In genomic region chr14:69647642-69648041, GRCh38 we compare ENCODE assay signal across 7 cellular contexts. TPM values are rescaled to one million over a fixed set of nuclear protein-coding genes. Genes with fewer than 3 reads are reported as not detected.
DNase-seq lines count a peak whose midpoint lies in the region; ATAC-seq and TF ChIP-seq lines count a peak whose summit lies in the region.
"Not testable (repeated sequence)": the region's sequence is repeated elsewhere in the genome, so short reads cannot be mapped to it uniquely, and the experiment has no call there.

No MANE protein-coding gene starts in this region.

- CTCF ChIA-PET in HEK293 (lab: Yijun Ruan, JAX) (interaction anchor here (0.6 kb wide), 1 partner anchor 360 kb away, joined by 5 read pairs; no protein-coding TSS in a partner anchor), T-cell (lab: Charles Lee) (interaction anchor here in 1 of 2 donors (0.8 kb wide), 1 partner anchor 92 kb away, joined by 3 read pairs; no protein-coding TSS in a partner anchor)

- not testable (repeated sequence) for ATAC-seq in T-cell (replicated peaks in 1 of 4); body of pancreas; gastroesophageal sphincter; lower lobe of right lung

- not testable (repeated sequence) for H3K27me3 Mint-ChIP-seq in T-cell; osteocyte (ENCODE audit: unreplicated experiment)

- intact Hi-C loops in body of pancreas (cut with DNase I); lower lobe of right lung (cut with DNase I): not testable (repeated sequence)

- TF ChIP-seq EP300 in gastroesophageal sphincter (IDR thresholded peaks at IDR 0.05), result not testable (repeated sequence)

- H3K4me1 ChIP-seq in HEK293 (ENCODE audit: control insufficient read depth, insufficient read depth, low read length) (peaks cover 20% of the 10 kb centered on the region), body of pancreas (peaks cover 93% of the 10 kb centered on the region), gastroesophageal sphincter (peaks cover 28 to 97% (median 67%) of the 10 kb centered on the region in 3 donors), lower lobe of right lung (peaks cover 94% of the 10 kb centered on the region), subcutaneous abdominal adipose tissue (ENCODE audit: control insufficient read depth in 5 of 5, insufficient read depth in 5 of 5, low read length in 5 of 5) (peaks cover 14 to 77% (median 61%) of the 10 kb centered on the region in 5 donors)

- not testable (repeated sequence) for TF ChIP-seq POLR2A in body of pancreas (IDR thresholded peaks at IDR 0.05); gastroesophageal sphincter (IDR thresholded peaks at IDR 0.05)

- peak overlapping the region; percentile 8 to 30 for H3K27ac Mint-ChIP-seq in T-cell
- peak overlapping the region; percentile 88 for H3K27ac Mint-ChIP-seq in osteocyte (ENCODE audit: unreplicated experiment)

- H3K36me3 Mint-ChIP-seq in T-cell, result peaks cover 20% of the 10 kb centered on the region
- H3K36me3 Mint-ChIP-seq in osteocyte (ENCODE audit: unreplicated experiment), result not testable (repeated sequence)

- not testable (repeated sequence) for H3K27ac ChIP-seq in HEK293 (ENCODE audit: extremely low read depth, low read depth, low read length)
- H3K27ac ChIP-seq in body of pancreas, result peak overlapping the region in 3 of 4 donors; percentile 29 to 69 (median 55)
- peak overlapping the region in 3 of 4 donors; percentile 72 to 78 (median 75) for H3K27ac ChIP-seq in gastroesophageal sphincter
- peak overlapping the region; percentile 61 for H3K27ac ChIP-seq in lower lobe of right lung
- H3K27ac ChIP-seq in subcutaneous abdominal adipose tissue (ENCODE audit: low read depth, low read length), result peak overlapping the region; percentile 75

- TF ChIP-seq CTCF in HEK293 (tag by site-specific recombination; IDR thresholded peaks at IDR 0.05); body of pancreas (IDR thresholded peaks at IDR 0.05); gastroesophageal sphincter (IDR thresholded peaks at IDR 0.05); lower lobe of right lung (IDR thresholded peaks at IDR 0.05); osteocyte (IDR thresholded peaks at IDR 0.05): not testable (repeated sequence)

- POLR2A ChIA-PET in HEK293 (lab: Yijun Ruan, JAX), result interaction anchor here (1.3 kb wide), 1 partner anchor 36 kb away, joined by 5 read pairs; the partner anchor contains the start of gene SUSD6
- POLR2A ChIA-PET in T-cell (lab: Charles Lee), result interaction anchor here in 1 of 2 donors (0.7 to 0.9 kb wide), 3 partner anchors 21 to 133 kb away, joined by 3 to 5 read pairs (median 5); no protein-coding TSS in a partner anchor

- not testable (repeated sequence) for H3K9ac ChIP-seq in subcutaneous abdominal adipose tissue (ENCODE audit: low read length in 5 of 5)

- DNase-seq in T-cell; body of pancreas; lower lobe of right lung; osteocyte (ENCODE audit: extremely low spot score, unreplicated experiment): not testable (repeated sequence)

- H3K4me3 Mint-ChIP-seq in T-cell; osteocyte (ENCODE audit: unreplicated experiment): not testable (repeated sequence)

- not testable (repeated sequence) for H3K27me3 ChIP-seq in body of pancreas; gastroesophageal sphincter; lower lobe of right lung (ENCODE audit: low read depth); subcutaneous abdominal adipose tissue (ENCODE audit: control insufficient read depth in 5 of 5, insufficient read depth in 4 of 5, low read length in 5 of 5)

- WGBS in body of pancreas, 2 donors, result 84 to 88% methylated on average over 11 of the region's 11 CpGs
- 90 to 100% methylated on average over 1 to 10 of the region's 11 CpGs for whole genome bisulfite sequencing in gastroesophageal sphincter (ENCODE audit: low coverage in 1 of 2), 2 donors

- H3K9me3 ChIP-seq in HEK293 (ENCODE audit: control insufficient read depth, insufficient read depth, low read depth, low read length); body of pancreas; gastroesophageal sphincter; lower lobe of right lung; subcutaneous abdominal adipose tissue (ENCODE audit: control insufficient read depth in 5 of 5, low read length in 5 of 5): not testable (repeated sequence)

- not testable (repeated sequence) for H3K9me3 Mint-ChIP-seq in T-cell; osteocyte (ENCODE audit: unreplicated experiment)

- not testable (repeated sequence) for H3K36me3 ChIP-seq in HEK293 (ENCODE audit: control insufficient read depth in 2 of 2, insufficient read depth in 1 of 2, low read length in 2 of 2); body of pancreas (replicated peaks in 1 of 2; ENCODE audit: insufficient read depth in 1 of 2, low read depth in 2 of 2); gastroesophageal sphincter; lower lobe of right lung; subcutaneous abdominal adipose tissue (ENCODE audit: control insufficient read depth in 5 of 5, insufficient read depth in 5 of 5, low read length in 5 of 5)

- H3K4me1 Mint-ChIP-seq in T-cell, result peaks cover 90 to 97% (median 92%) of the 10 kb centered on the region in 3 donors
- H3K4me1 Mint-ChIP-seq in osteocyte (ENCODE audit: unreplicated experiment), result peaks cover 58% of the 10 kb centered on the region

- not testable (repeated sequence) for H3K4me3 ChIP-seq in HEK293 (ENCODE audit: low read depth, low read length); body of pancreas; gastroesophageal sphincter; lower lobe of right lung; subcutaneous abdominal adipose tissue (ENCODE audit: low read depth in 1 of 5, low read length in 5 of 5)

TF ChIP-seq in HEK293, 187 proteins besides CTCF, POLR2A, EP300 and RAD21:
- 0 out of 2 replicates have a peak, but pooled peaks have one; percentile 2 for TF ChIP-seq ZNF335 (tag by site-specific recombination; conservative IDR thresholded peaks at IDR 0.05)

RNA-seq across cellular contexts. Expression of gene SUSD6, which starts 36.2 kb away (rescaled TPM):
- 10 to 100 TPM; 53.5 to 75.5 (median 60.4) TPM for total RNA-seq in T-cell
- total RNA-seq in body of pancreas, result 10 to 100 TPM; 24.6 to 25.1 TPM
- 10 to 100 TPM; 24.4 to 40.6 (median 38.5) TPM for total RNA-seq in gastroesophageal sphincter
- total RNA-seq in lower lobe of right lung, result 80.1 TPM
- 30.6 and 31.2 TPM in 2 replicates for total RNA-seq in osteocyte
